ENCODE assay signal across 9 cellular contexts in genomic region chr20:38460040-38460623, GRCh38. TPM values are rescaled to one million over a fixed set of nuclear protein-coding genes. Genes with fewer than 3 reads are reported as not detected.
DNase-seq lines count a peak whose midpoint lies in the region; ATAC-seq and TF ChIP-seq lines count a peak whose summit lies in the region.
"Had no signal": no experiment of that assay in that cellular context is flagged by ENCODE, and none has a peak within 500 bp of the region (broad histone marks: within the 10 kb centered on the region; RNA-seq: fewer than 3 reads in every experiment).

No MANE protein-coding gene starts in this region.

- H3K9me3 ChIP-seq in right atrium auricular region: no peaks in the 10 kb centered on the region
- no peaks in the 10 kb centered on the region for H3K9me3 ChIP-seq in upper lobe of right lung

- intact Hi-C loops in Right ventricle myocardium inferior (cut with DNase I) (no loop called here), upper lobe of right lung (cut with DNase I) (no loop called here)

- H3K4me1 ChIP-seq in right atrium auricular region (no peaks in the 10 kb centered on the region), upper lobe of right lung (no peaks in the 10 kb centered on the region)
- H3K4me1 ChIP-seq: BLaER1 treated with 17β-estradiol and CSF1 and Interleukin-3, amounts not matched to agents 10 nM and 100 nM had no signal

- H3K27me3 ChIP-seq in right atrium auricular region: no peaks in the 10 kb centered on the region
- no peaks in the 10 kb centered on the region for H3K27me3 ChIP-seq in upper lobe of right lung
- H3K27me3 ChIP-seq: BLaER1 treated with 17β-estradiol and CSF1 and Interleukin-3, amounts not matched to agents 10 nM and 100 nM had no signal

- no peak for TF ChIP-seq CTCF in right atrium auricular region (IDR thresholded peaks at IDR 0.05)
- TF ChIP-seq CTCF in upper lobe of right lung (IDR thresholded peaks at IDR 0.05): no peak
- TF ChIP-seq CTCF in GM13976 (IDR thresholded peaks at IDR 0.05; ENCODE audit: borderline replicate concordance, control extremely low read depth, extremely low read depth, insufficient read depth, missing control alignments): no peak

- ATAC-seq in Right ventricle myocardium inferior: peak; percentile 54
- ATAC-seq in upper lobe of right lung: peak; percentile 93

- in situ Hi-C loops in GM13976 (cut with MboI; ENCODE audit: low sequenced_read_pairs, unreplicated experiment): no loop called here

- no peak for DNase-seq in Right ventricle myocardium inferior (ENCODE audit: missing footprints)
- DNase-seq in right atrium auricular region (ENCODE audit: low spot score): no peak
- DNase-seq in RPMI7951 (ENCODE audit: low read depth): peak; percentile 90
- peak; percentile 80 for DNase-seq in glomerular endothelial cell (ENCODE audit: extremely low read depth, low read depth, low spot score)
- DNase-seq in upper lobe of right lung: no peak
- no peak for DNase-seq in GF-D8 (lab: John Stamatoyannopoulos, UW)
- no peak for DNase-seq in activated CD4-positive, CD25-positive, alpha-beta regulatory T cell (lab: John Stamatoyannopoulos, UW)
- no peak for DNase-seq in GM13976 (ENCODE audit: low spot score)

- H3K4me3 ChIP-seq in right atrium auricular region (no peak overlapping the region), upper lobe of right lung (no peak overlapping the region)
- H3K4me3 ChIP-seq: BLaER1 treated with 17β-estradiol and CSF1 and Interleukin-3, amounts not matched to agents 10 nM and 100 nM had no signal

- H3K36me3 ChIP-seq in right atrium auricular region (no peaks in the 10 kb centered on the region), upper lobe of right lung (no peaks in the 10 kb centered on the region)
- H3K36me3 ChIP-seq: BLaER1 treated with 17β-estradiol and CSF1 and Interleukin-3, amounts not matched to agents 10 nM and 100 nM had no signal

- no peak overlapping the region for H3K27ac ChIP-seq in right atrium auricular region
- no peak overlapping the region for H3K27ac ChIP-seq in upper lobe of right lung
- H3K27ac ChIP-seq: BLaER1 treated with 17β-estradiol and CSF1 and Interleukin-3, amounts not matched to agents 10 nM and 100 nM had no signal

RNA-seq across cellular contexts. Expression of gene RALGAPB, which starts 12.5 kb away (rescaled TPM):
- total RNA-seq in Right ventricle myocardium inferior (21.9 TPM), right atrium auricular region (10 to 100 TPM; 24.6 to 24.8 TPM), glomerular endothelial cell (39.3 and 47.2 TPM in 2 replicates), upper lobe of right lung (35.4 TPM)
- total RNA-seq in RPMI7951 (2014; rRNA removed; shearing (Covaris generic)): 30.3 and 33.8 TPM in 2 replicates

RNA-seq across cellular contexts. Expression of gene SNHG17, which starts 25.0 kb away (rescaled TPM):
- total RNA-seq in Right ventricle myocardium inferior: 5.6 TPM
- total RNA-seq in right atrium auricular region: 10 to 100 TPM in 1 of 2 donors, 1 to 10 TPM in 1; 5.3 to 10.6 TPM
- total RNA-seq in RPMI7951 (2014; rRNA removed; shearing (Covaris generic)): 7.5 and 13.0 TPM in 2 replicates
- 21.1 and 38.3 TPM in 2 replicates for total RNA-seq in glomerular endothelial cell
- total RNA-seq in upper lobe of right lung: 23.8 TPM

Comparison
In these comparisons a context has a peak if more than half of its experiments do, and no peak if none do; other contexts are left out.
1. DNase-seq: peak in RPMI7951 (single experiment) and glomerular endothelial cell (single experiment); none in Right ventricle myocardium inferior (single experiment), right atrium auricular region (single experiment), upper lobe of right lung (single experiment), GF-D8 (single experiment), activated CD4-positive, CD25-positive, alpha-beta regulatory T cell (0 of 4) and GM13976 (single experiment).